ENCODE assay signal across 1 cellular context in genomic region chr3:128618398-128618726, GRCh38.
A peak's percentile ranks its signal among the peaks of the same experiment; 100 is the strongest.
TF ChIP-seq lines count a peak whose summit lies in the region.

No MANE protein-coding gene starts in this region.

TF ChIP-seq in HEK293, 187 proteins besides CTCF, POLR2A, EP300 and RAD21 (continued from another document):
- TF ChIP-seq ZBTB11 (tag by site-specific recombination; conservative IDR thresholded peaks at IDR 0.05; ENCODE audit: low read depth) (no peak), ZNF146 (tag by site-specific recombination; IDR thresholded peaks at IDR 0.05) (0 out of 2 replicates have a peak, but pooled peaks have one; percentile 2), ZBTB17 (tag by site-specific recombination; IDR thresholded peaks at IDR 0.05) (peak; percentile 75; the same call in 1 of the 2 replicates), PRDM10 (tag by site-specific recombination; IDR thresholded peaks at IDR 0.05) (peak; percentile 91), YY2 (tag by site-specific recombination; IDR thresholded peaks at IDR 0.05) (0 out of 2 replicates have a peak, but pooled peaks have one; percentile 14), ZNF302 (tag by site-specific recombination; IDR thresholded peaks at IDR 0.05; ENCODE audit: low read depth) (no peak), ZNF488 (tag by site-specific recombination; IDR thresholded peaks at IDR 0.05) (no peak), ZNF624 (tag by site-specific recombination; IDR thresholded peaks at IDR 0.05) (no peak)
- TF ChIP-seq, protein P1, sequence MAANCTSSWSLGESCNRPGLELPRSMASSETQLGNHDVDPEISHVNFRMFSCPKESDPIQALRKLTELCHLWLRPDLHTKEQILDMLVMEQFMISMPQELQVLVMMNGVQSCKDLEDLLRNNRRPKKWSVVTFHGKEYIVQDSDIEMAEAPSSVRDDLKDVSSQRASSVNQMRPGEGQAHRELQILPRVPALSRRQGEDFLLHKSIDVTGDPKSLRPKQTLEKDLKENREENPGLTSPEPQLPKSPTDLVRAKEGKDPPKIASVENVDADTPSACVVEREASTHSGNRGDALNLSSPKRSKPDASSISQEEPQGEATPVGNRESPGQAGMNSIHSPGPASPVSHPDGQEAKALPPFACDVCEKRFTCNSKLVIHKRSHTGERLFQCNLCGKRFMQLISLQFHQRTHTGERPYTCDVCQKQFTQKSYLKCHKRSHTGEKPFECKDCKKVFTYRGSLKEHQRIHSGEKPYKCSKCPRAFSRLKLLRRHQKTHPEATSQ (tag by site-specific recombination; IDR thresholded peaks at IDR 0.05): no peak
